ENCODE assay signal across 18 cellular contexts in genomic region chr18:31679806-31680793, GRCh38. TPM values are rescaled to one million over a fixed set of nuclear protein-coding genes. Genes with fewer than 3 reads are reported as not detected.
A peak's percentile ranks its signal among the peaks of the same experiment; 100 is the strongest.
DNase-seq lines count a peak whose midpoint lies in the region; ATAC-seq, FAIRE-seq and TF ChIP-seq lines count a peak whose summit lies in the region.
"Had no signal": no experiment of that assay in that cellular context is flagged by ENCODE, and none has a peak within 500 bp of the region (broad histone marks: within the 10 kb centered on the region; RNA-seq: fewer than 3 reads in every experiment).

No MANE protein-coding gene starts in this region.

- intact Hi-C loops in right cardiac atrium (cut with DNase I) (no loop called here), stomach (cut with DNase I; ENCODE audit: low total_unique reads) (no loop called here)

- H3K9me3 Mint-ChIP-seq in astrocyte (ENCODE audit: unreplicated experiment): no peaks in the 10 kb centered on the region
- H3K9me3 Mint-ChIP-seq: activated CD4-positive, alpha-beta memory T cell treated with anti-CD3 and anti-CD28 coated beads, Interleukin-2, amount 10 ng/mL, durations not matched to agents 7 days and 5 days; activated T-helper 17 cell treated with anti-CD3 and anti-CD28 coated beads, Interleukin-2, amount 50 U/mL, for 72 hours had no signal

- no peaks in the 10 kb centered on the region for H4K20me1 ChIP-seq in astrocyte (ENCODE audit: insufficient read depth, low read length)

- no peak overlapping the region for H3K27ac Mint-ChIP-seq in astrocyte (ENCODE audit: unreplicated experiment)
- H3K27ac Mint-ChIP-seq: activated CD4-positive, alpha-beta memory T cell treated with anti-CD3 and anti-CD28 coated beads, Interleukin-2, amount 10 ng/mL, durations not matched to agents 7 days and 5 days; activated T-helper 17 cell treated with anti-CD3 and anti-CD28 coated beads, Interleukin-2, amount 50 U/mL, for 72 hours; naive B cell had no signal

- peak overlapping the region; percentile 68 for H3K4me2 ChIP-seq in astrocyte (ENCODE audit: low read length)

- H3K36me3 Mint-ChIP-seq in astrocyte (ENCODE audit: low read depth, unreplicated experiment): no peaks in the 10 kb centered on the region

- H3K4me3 Mint-ChIP-seq in astrocyte (ENCODE audit: unreplicated experiment): no peak overlapping the region
- H3K4me3 Mint-ChIP-seq: activated CD4-positive, alpha-beta memory T cell treated with anti-CD3 and anti-CD28 coated beads, Interleukin-2, amount 10 ng/mL, durations not matched to agents 7 days and 5 days; activated T-helper 17 cell treated with anti-CD3 and anti-CD28 coated beads, Interleukin-2, amount 50 U/mL, for 72 hours; naive B cell had no signal

- H2AFZ ChIP-seq in astrocyte (ENCODE audit: low read depth, low read length): peak overlapping the region; percentile 79

- DNase-seq in HT1080 (ENCODE audit: low read depth) (peak; percentile 33), astrocyte (ENCODE audit: low read depth) (no peak), right cardiac atrium (no peak), stomach (no peak), NK-92 (lab: John Stamatoyannopoulos, UW; ENCODE audit: unreplicated experiment) (no peak), SKM-1 (lab: John Stamatoyannopoulos, UW; ENCODE audit: unreplicated experiment) (no peak), D341Med (ENCODE audit: low spot score) (no peak)
- DNase-seq: activated CD4-positive, alpha-beta memory T cell treated with anti-CD3 and anti-CD28 coated beads, Interleukin-2, amount 10 ng/mL, durations not matched to agents 7 days and 5 days; anterior cingulate cortex; dorsolateral prefrontal cortex; naive B cell; NCI-H1436 treated with DMSO at 0.1 percent for 48 hours; SIG-M5; stimulated activated CD4-positive, alpha-beta T cell treated with anti-CD3 and anti-CD28 coated beads, Interleukin-4, amount 100 ng/mL, for 24 hours had no signal

- peaks cover 14% of the 10 kb centered on the region for H3K79me2 ChIP-seq in astrocyte (ENCODE audit: insufficient read depth, low read length)

- no peak for TF ChIP-seq CTCF in astrocyte (IDR thresholded peaks at IDR 0.05; ENCODE audit: insufficient read depth, low read depth, low read length)
- TF ChIP-seq CTCF in stomach (IDR thresholded peaks at IDR 0.05): no peak

- TF ChIP-seq POLR2A in stomach (IDR thresholded peaks at IDR 0.05): no peak

- peaks cover 11% of the 10 kb centered on the region for H3K4me1 Mint-ChIP-seq in astrocyte (ENCODE audit: low read depth, unreplicated experiment)

- peaks cover 20% of the 10 kb centered on the region for H3K4me1 ChIP-seq in astrocyte (ENCODE audit: insufficient read depth, low read length)
- no peaks in the 10 kb centered on the region for H3K4me1 ChIP-seq in right cardiac atrium (ENCODE audit: control insufficient read depth, insufficient read depth, low read length)
- H3K4me1 ChIP-seq in stomach: peaks cover 27 to 49% (median 37%) of the 10 kb centered on the region in 4 donors

- WGBS in right cardiac atrium: 78% methylated on average over 6 of the region's 6 CpGs
- 47 to 65% (median 56%) methylated on average over 6 of the region's 6 CpGs for WGBS in stomach, 5 donors

- H3K27me3 Mint-ChIP-seq in astrocyte (ENCODE audit: low read depth, unreplicated experiment): no peaks in the 10 kb centered on the region

- H3K36me3 ChIP-seq in astrocyte (ENCODE audit: insufficient read depth, low read length) (no peaks in the 10 kb centered on the region), stomach (no peaks in the 10 kb centered on the region)
- H3K36me3 ChIP-seq: vagina had no signal

- H3K9me3 ChIP-seq in astrocyte (ENCODE audit: insufficient read depth, low read depth, low read length) (no peaks in the 10 kb centered on the region), right cardiac atrium (ENCODE audit: control insufficient read depth, low read length) (no peaks in the 10 kb centered on the region), stomach (no peaks in the 10 kb centered on the region)
- H3K9me3 ChIP-seq: vagina had no signal

- H3K4me3 ChIP-seq in astrocyte (ENCODE audit: insufficient read depth, low read depth, low read length) (no peak overlapping the region), right cardiac atrium (ENCODE audit: low read length) (no peak overlapping the region), stomach (no peak overlapping the region)
- H3K4me3 ChIP-seq: dorsolateral prefrontal cortex, vagina had no signal

- H3K27me3 ChIP-seq in astrocyte (ENCODE audit: insufficient read depth, low read length): no peaks in the 10 kb centered on the region
- H3K27me3 ChIP-seq in right cardiac atrium (ENCODE audit: control insufficient read depth, insufficient read depth): no peaks in the 10 kb centered on the region
- H3K27me3 ChIP-seq in stomach: no peaks in the 10 kb centered on the region
- H3K27me3 ChIP-seq: vagina had no signal

- H3K9ac ChIP-seq in astrocyte (ENCODE audit: low read length): no peak overlapping the region

- TF ChIP-seq EP300 in stomach (IDR thresholded peaks at IDR 0.05): no peak

- H3K27ac ChIP-seq in astrocyte (ENCODE audit: low read depth, low read length) (peak overlapping the region; percentile 38), right cardiac atrium (ENCODE audit: low read length) (no peak overlapping the region), stomach (peak overlapping the region in 4 of 5 donors; percentile 36 to 74 (median 51))
- H3K27ac ChIP-seq: dorsolateral prefrontal cortex, vagina had no signal

- ATAC-seq in right cardiac atrium: peak; percentile 30 to 77
- ATAC-seq: activated T-helper 17 cell treated with anti-CD3 and anti-CD28 coated beads, Interleukin-2, amount 50 U/mL, for 72 hours had no signal

- no peak for FAIRE-seq in astrocyte (lab: Jason Lieb, UNC)
- FAIRE-seq: frontal cortex, GM19239 had no signal

RNA-seq across cellular contexts. Expression of gene B4GALT6, which starts 4.3 kb away (rescaled TPM):
- 22.1 and 29.3 TPM in 2 replicates for total RNA-seq in HT1080 (2014; rRNA removed; shearing (Covaris generic))
- polyA plus RNA-seq in HT1080 (2015; cell fraction: cytosol; rRNA removed): 26.7 and 37.5 TPM in 2 replicates
- polyA plus RNA-seq in HT1080 (2015; cell fraction: nucleus; rRNA removed): 31.1 and 36.9 TPM in 2 replicates
- total RNA-seq in astrocyte: 17.0 and 17.7 TPM in 2 replicates
- total RNA-seq in right cardiac atrium: 10 to 100 TPM in 3 of 4 donors, 1 to 10 TPM in 1; 7.2 to 12.9 (median 11.0) TPM
- 4.1 TPM for polyA plus RNA-seq in right cardiac atrium
- total RNA-seq in stomach: 1 to 10 TPM in 2 of 5 donors, under 1 TPM in 2, not detected in 1; 0.45 to 8.4 (median 1.7) TPM
- 1 to 10 TPM in 2 of 3 donors, under 1 TPM in 1; 0.92 to 2.0 (median 1.3) TPM for polyA plus RNA-seq in stomach
